Comparison of ENCODE assay signal across 41 cellular contexts in genomic region chr4:53637348-53637747, GRCh38. TPM values are rescaled to one million over a fixed set of nuclear protein-coding genes. Genes with fewer than 3 reads are reported as not detected.
"Had no signal": no experiment of that assay in that cellular context is flagged by ENCODE, and none has a peak within 500 bp of the region (broad histone marks: within the 10 kb centered on the region; RNA-seq: fewer than 3 reads in every experiment).

No MANE protein-coding gene starts in this region.

- H3K4me3 ChIP-seq: adrenal gland, body of pancreas, cardiac muscle cell, colonic mucosa, dorsolateral prefrontal cortex, esophagus muscularis mucosa, gastrocnemius medialis, heart left ventricle had no signal

- ATAC-seq: activated CD4-positive, CD25-positive, alpha-beta regulatory T cell treated with anti-CD3 and anti-CD28 coated beads, Interleukin-2, amount 50 U/mL, for 24 hours; activated CD8-positive, alpha-beta memory T cell treated with anti-CD3 and anti-CD28 coated beads, Interleukin-2, amount 10 ng/mL, durations not matched to agents 7 days and 5 days; activated CD8-positive, alpha-beta T cell treated with anti-CD3 and anti-CD28 coated beads, Interleukin-2, amount 10 ng/mL, durations not matched to agents 7 days and 5 days; activated naive CD8-positive, alpha-beta T cell treated with anti-CD3 and anti-CD28 coated beads, Interleukin-2, amount 50 U/mL, for 24 hours; body of pancreas; foreskin keratinocyte; gastrocnemius medialis; heart left ventricle; T-helper 17 cell had no signal

- H3K4me1 ChIP-seq: adrenal gland, colonic mucosa, foreskin keratinocyte had no signal

- H3K27me3 Mint-ChIP-seq: dendritic cell treated with granulocyte-macrophage colony-stimulating factor and Interleukin-4, amounts not matched to agents 40 ng/mL and 50 ng/mL, for 4 days had no signal

- H3K36me3 Mint-ChIP-seq: activated CD8-positive, alpha-beta memory T cell treated with anti-CD3 and anti-CD28 coated beads, Interleukin-2, amount 10 ng/mL, durations not matched to agents 7 days and 5 days; activated naive CD4-positive, alpha-beta T cell treated with anti-CD3 and anti-CD28 coated beads, Interleukin-2, amount 50 U/mL, for 24 hours; activated naive CD8-positive, alpha-beta T cell treated with anti-CD3 and anti-CD28 coated beads for 36 hours had no signal

- H3K27ac Mint-ChIP-seq: activated B cell treated with CpG ODN at 0.5 μM for 24 hours; activated CD8-positive, alpha-beta memory T cell treated with anti-CD3 and anti-CD28 coated beads, Interleukin-2, amount 10 ng/mL, durations not matched to agents 7 days and 5 days; activated CD8-positive, alpha-beta T cell treated with anti-CD3 and anti-CD28 coated beads, Interleukin-2, amount 10 ng/mL, durations not matched to agents 7 days and 5 days; activated naive CD4-positive, alpha-beta T cell treated with anti-CD3 and anti-CD28 coated beads for 36 hours; activated naive CD4-positive, alpha-beta T cell treated with anti-CD3 and anti-CD28 coated beads, Interleukin-2, amount 50 U/mL, for 24 hours; activated naive CD8-positive, alpha-beta T cell treated with anti-CD3 and anti-CD28 coated beads for 36 hours; activated naive CD8-positive, alpha-beta T cell treated with anti-CD3 and anti-CD28 coated beads, Interleukin-2, amount 50 U/mL, for 24 hours; activated T-helper 1 cell treated with anti-CD3 and anti-CD28 coated beads, Interleukin-12 subunit alpha, Interleukin-12 subunit beta, Interleukin-2, Interleukin-4 antibody, amounts not matched to agents 30 ng/mL and 10 ng/mL and 1 ng/mL, durations not matched to agents 14 hours and 24 hours and 36 hours; activated T-helper 2 cell treated with anti-CD3 and anti-CD28 coated beads, Interferon-gamma antibody, Interleukin-2, Interleukin-4, amounts not matched to agents 10 μg/mL and 5 μg/mL and 100 μg/mL, durations not matched to agents 14 hours and 24 hours and 36 hours; dendritic cell treated with granulocyte-macrophage colony-stimulating factor and Interleukin-4, amounts not matched to agents 40 ng/mL and 50 ng/mL, for 4 days; endodermal cell; T-helper 17 cell; T-helper 2 cell treated with Interferon-gamma antibody and Interleukin-4, amounts not matched to agents 5 μg/mL and 100 μg/mL, for 36 hours had no signal

- DNase-seq: activated B cell treated with CpG ODN at 0.5 μM for 24 hours; activated CD4-positive, alpha-beta T cell treated with anti-CD3 and anti-CD28 coated beads for 48 hours; activated CD4-positive, alpha-beta T cell treated with anti-CD3 and anti-CD28 coated beads, Interleukin-2, amount 50 U/mL, for 1 hour; activated CD4-positive, alpha-beta T cell treated with anti-CD3 and anti-CD28 coated beads, Interleukin-2, amount 50 U/mL, for 48 hours; activated CD8-positive, alpha-beta memory T cell treated with anti-CD3 and anti-CD28 coated beads, Interleukin-2, amount 10 ng/mL, durations not matched to agents 7 days and 5 days; activated CD8-positive, alpha-beta memory T cell treated with anti-CD3 and anti-CD28 coated beads, Interleukin-2, amount 50 U/mL, for 4 hours; activated CD8-positive, alpha-beta T cell treated with anti-CD3 and anti-CD28 coated beads, Interleukin-2, amount 10 ng/mL, durations not matched to agents 7 days and 5 days; activated effector memory CD4-positive, alpha-beta T cell treated with anti-CD3 and anti-CD28 coated beads, Interleukin-2, amount 50 U/mL, for 16 hours; activated naive CD4-positive, alpha-beta T cell treated with anti-CD3 and anti-CD28 coated beads for 36 hours; activated naive CD8-positive, alpha-beta T cell treated with anti-CD3 and anti-CD28 coated beads for 36 hours; activated naive CD8-positive, alpha-beta T cell treated with anti-CD3 and anti-CD28 coated beads, Interleukin-2, amount 50 U/mL, for 24 hours; activated T-cell treated with anti-CD3 and anti-CD28 coated beads, Interleukin-2, amount 50 U/mL, for 1 hour; activated T-cell treated with anti-CD3 and anti-CD28 coated beads, Interleukin-2, amount 50 U/mL, for 48 hours; adrenal gland; amygdala; aorta; body of pancreas; central memory CD4-positive, alpha-beta T cell; cerebellar nuclear complex; colonic mucosa; dorsolateral prefrontal cortex; effector memory CD4-positive, alpha-beta T cell; endodermal cell; erythroblast; foreskin keratinocyte; gastrocnemius medialis; glutamatergic neuron; heart left ventricle; T-helper 1 cell; T-helper 17 cell; T1000; WERI-Rb-1 had no signal

- H3K9me3 ChIP-seq: adrenal gland, body of pancreas, colonic mucosa, esophagus muscularis mucosa, gastrocnemius medialis, heart left ventricle had no signal

- H3K4me1 Mint-ChIP-seq: activated B cell treated with CpG ODN at 0.5 μM for 24 hours; activated CD8-positive, alpha-beta memory T cell treated with anti-CD3 and anti-CD28 coated beads, Interleukin-2, amount 10 ng/mL, durations not matched to agents 7 days and 5 days; activated naive CD4-positive, alpha-beta T cell treated with anti-CD3 and anti-CD28 coated beads, Interleukin-2, amount 50 U/mL, for 24 hours; activated naive CD8-positive, alpha-beta T cell treated with anti-CD3 and anti-CD28 coated beads for 36 hours; activated naive CD8-positive, alpha-beta T cell treated with anti-CD3 and anti-CD28 coated beads, Interleukin-2, amount 50 U/mL, for 24 hours; T-helper 17 cell had no signal

- H3K27me3 ChIP-seq: adrenal gland, body of pancreas, cardiac muscle cell, colonic mucosa, gastrocnemius medialis, heart left ventricle had no signal

- H3K36me3 ChIP-seq: adrenal gland, cardiac muscle cell, colonic mucosa, esophagus muscularis mucosa, gastrocnemius medialis, heart left ventricle, WERI-Rb-1 had no signal

- H3K27ac ChIP-seq: adrenal gland, body of pancreas, cardiac muscle cell, colonic mucosa, dorsolateral prefrontal cortex, esophagus muscularis mucosa, foreskin keratinocyte, gastrocnemius medialis, heart left ventricle, WERI-Rb-1 had no signal

- H3K4me3 Mint-ChIP-seq: activated B cell treated with CpG ODN at 0.5 μM for 24 hours; activated CD8-positive, alpha-beta memory T cell treated with anti-CD3 and anti-CD28 coated beads, Interleukin-2, amount 10 ng/mL, durations not matched to agents 7 days and 5 days; activated CD8-positive, alpha-beta T cell treated with anti-CD3 and anti-CD28 coated beads, Interleukin-2, amount 10 ng/mL, durations not matched to agents 7 days and 5 days; activated naive CD4-positive, alpha-beta T cell treated with anti-CD3 and anti-CD28 coated beads for 36 hours; activated naive CD4-positive, alpha-beta T cell treated with anti-CD3 and anti-CD28 coated beads, Interleukin-2, amount 50 U/mL, for 24 hours; activated naive CD8-positive, alpha-beta T cell treated with anti-CD3 and anti-CD28 coated beads for 36 hours; activated naive CD8-positive, alpha-beta T cell treated with anti-CD3 and anti-CD28 coated beads, Interleukin-2, amount 50 U/mL, for 24 hours; activated T-helper 1 cell treated with anti-CD3 and anti-CD28 coated beads, Interleukin-12 subunit alpha, Interleukin-12 subunit beta, Interleukin-2, Interleukin-4 antibody, amounts not matched to agents 30 ng/mL and 10 ng/mL and 1 ng/mL, durations not matched to agents 14 hours and 24 hours and 36 hours; dendritic cell treated with granulocyte-macrophage colony-stimulating factor and Interleukin-4, amounts not matched to agents 40 ng/mL and 50 ng/mL, for 4 days; endodermal cell; T-helper 17 cell; T-helper 2 cell treated with Interferon-gamma antibody and Interleukin-4, amounts not matched to agents 5 μg/mL and 100 μg/mL, for 36 hours had no signal

- H3K9me3 Mint-ChIP-seq: activated naive CD4-positive, alpha-beta T cell treated with anti-CD3 and anti-CD28 coated beads for 36 hours; activated naive CD4-positive, alpha-beta T cell treated with anti-CD3 and anti-CD28 coated beads, Interleukin-2, amount 50 U/mL, for 24 hours; activated naive CD8-positive, alpha-beta T cell treated with anti-CD3 and anti-CD28 coated beads for 36 hours; activated naive CD8-positive, alpha-beta T cell treated with anti-CD3 and anti-CD28 coated beads, Interleukin-2, amount 50 U/mL, for 24 hours; activated T-helper 1 cell treated with anti-CD3 and anti-CD28 coated beads, Interleukin-12 subunit alpha, Interleukin-12 subunit beta, Interleukin-2, Interleukin-4 antibody, amounts not matched to agents 30 ng/mL and 10 ng/mL and 1 ng/mL, durations not matched to agents 14 hours and 24 hours and 36 hours; activated T-helper 2 cell treated with anti-CD3 and anti-CD28 coated beads, Interferon-gamma antibody, Interleukin-2, Interleukin-4, amounts not matched to agents 10 μg/mL and 5 μg/mL and 100 μg/mL, durations not matched to agents 14 hours and 24 hours and 36 hours; dendritic cell treated with granulocyte-macrophage colony-stimulating factor and Interleukin-4, amounts not matched to agents 40 ng/mL and 50 ng/mL, for 4 days; endodermal cell; T-helper 2 cell treated with Interferon-gamma antibody and Interleukin-4, amounts not matched to agents 5 μg/mL and 100 μg/mL, for 36 hours had no signal

RNA-seq across cellular contexts. Expression of gene LNX1, which starts 46.1 kb away (rescaled TPM):
- total RNA-seq: activated B cell treated with CpG ODN at 0.5 μM for 24 hours; activated CD8-positive, alpha-beta memory T cell treated with anti-CD3 and anti-CD28 coated beads for 36 hours; activated CD8-positive, alpha-beta memory T cell treated with anti-CD3 and anti-CD28 coated beads, Interleukin-2, amount 10 ng/mL, durations not matched to agents 7 days and 5 days; activated CD8-positive, alpha-beta T cell treated with anti-CD3 and anti-CD28 coated beads, Interleukin-2, amount 10 ng/mL, durations not matched to agents 7 days and 5 days; activated naive CD8-positive, alpha-beta T cell treated with anti-CD3 and anti-CD28 coated beads for 36 hours; activated T-helper 1 cell treated with anti-CD3 and anti-CD28 coated beads, Interleukin-12 subunit alpha, Interleukin-12 subunit beta, Interleukin-2, Interleukin-4 antibody, amounts not matched to agents 30 ng/mL and 10 ng/mL and 1 ng/mL, durations not matched to agents 14 hours and 24 hours and 36 hours; activated T-helper 2 cell treated with anti-CD3 and anti-CD28 coated beads, Interferon-gamma antibody, Interleukin-2, Interleukin-4, amounts not matched to agents 10 μg/mL and 5 μg/mL and 100 μg/mL, durations not matched to agents 14 hours and 24 hours and 36 hours; T-helper 17 cell had no signal
